In genomic region chr12:42704340-42704739, GRCh38 we compare ENCODE assay signal across 21 cellular contexts.
"Had no signal": no experiment of that assay in that cellular context is flagged by ENCODE, and none has a peak within 500 bp of the region (broad histone marks: within the 10 kb centered on the region; RNA-seq: fewer than 3 reads in every experiment).

No MANE protein-coding gene starts in this region.

- H3K4me3 ChIP-seq: SK-N-MC had no signal

- DNase-seq: activated CD4-positive, alpha-beta memory T cell treated with anti-CD3 and anti-CD28 coated beads for 36 hours; activated CD4-positive, alpha-beta T cell treated with anti-CD3 and anti-CD28 coated beads, Interleukin-2, amount 10 ng/mL, durations not matched to agents 7 days and 5 days; activated CD4-positive, CD25-positive, alpha-beta regulatory T cell; activated gamma-delta T cell; activated naive CD4-positive, alpha-beta T cell treated with anti-CD3 and anti-CD28 coated beads for 36 hours; activated T-cell treated with anti-CD3 and anti-CD28 coated beads for 4 hours; activated T-cell treated with anti-CD3 and anti-CD28 coated beads, Interleukin-2, amount 50 U/mL, for 48 hours; cerebellar nuclear complex; NCI-H1048; NCI-H2029; NCI-H2107; NCI-H2171 treated with DMSO at 0.1 percent for 48 hours; NCI-H345; NCI-H510A; NCI-H526 treated with DMSO at 0.1 percent for 48 hours; NCI-H82; RPMI8226; T-cell; T-helper 2 cell; T1000 had no signal

- H3K27ac ChIP-seq: SK-N-MC had no signal
